In genomic region chr1:45011837-45012638, GRCh38 we compare ENCODE assay signal across 1 cellular context.
TF ChIP-seq lines count a peak whose summit lies in the region.

Gene UROD, plus strand, starts transcription at chr1:45012254. Its CDS starts 12 bp downstream, at chr1:45012266.

TF ChIP-seq in GM12878, 131 proteins besides CTCF, POLR2A, EP300 and RAD21 (continued from another document and continues in another):
- TF ChIP-seq IRF5 (IDR thresholded peaks at IDR 0.05; ENCODE audit: borderline replicate concordance) (peak; percentile 71), CHD2 (IDR thresholded peaks at IDR 0.05; ENCODE audit: borderline replicate concordance, low read depth, low read length) (peak; percentile 76; the same call in 1 of the 2 replicates), NFIC (IDR thresholded peaks at IDR 0.05; ENCODE audit: low read depth, low read length) (0 out of 2 replicates have a peak, but pooled peaks have one; percentile 21), JUND (IDR thresholded peaks at IDR 0.05; ENCODE audit: low read depth, low read length) (no peak), SIX5 (IDR thresholded peaks at IDR 0.05; ENCODE audit: low read depth, low read length, severe bottlenecking) (peak; percentile 57), BCL11A (IDR thresholded peaks at IDR 0.05; ENCODE audit: low read depth, low read length) (no peak), SRF (IDR thresholded peaks at IDR 0.05; ENCODE audit: low read depth in 2 of 2, low read length in 2 of 2) (0 out of 4 replicates have a peak, but pooled peaks of 1 of the 2 experiments have one; percentile 74), DPF2 (IDR thresholded peaks at IDR 0.05) (no peak), FOXM1 (IDR thresholded peaks at IDR 0.05; ENCODE audit: low read depth, low read length) (no peak), BMI1 (IDR thresholded peaks at IDR 0.05; ENCODE audit: borderline replicate concordance) (no peak), ZBED1 (IDR thresholded peaks at IDR 0.05; ENCODE audit: borderline replicate concordance) (0 out of 2 replicates have a peak, but pooled peaks have one; percentile 22), RB1 (IDR thresholded peaks at IDR 0.05; ENCODE audit: borderline replicate concordance) (no peak), ZBTB4 (CRISPR knock-in tag; IDR thresholded peaks at IDR 0.05) (no peak), E4F1 (IDR thresholded peaks at IDR 0.05; ENCODE audit: borderline replicate concordance, partially characterized antibody) (peak; percentile 54), RELA (IDR thresholded peaks at IDR 0.05; ENCODE audit: borderline replicate concordance, partially characterized antibody) (peak; percentile 39), ELK1 (IDR thresholded peaks at IDR 0.05; ENCODE audit: low read depth, low read length) (peak; percentile 36; the same call in 1 of the 2 replicates), MEF2A (IDR thresholded peaks at IDR 0.05; ENCODE audit: insufficient read depth, low read depth, low read length) (no peak), ZNF687 (IDR thresholded peaks at IDR 0.05) (no peak), NR2C2 (IDR thresholded peaks at IDR 0.05; ENCODE audit: borderline replicate concordance, control insufficient read depth, insufficient read length, low read depth) (no peak), IKZF2 (IDR thresholded peaks at IDR 0.05) (0 out of 4 replicates have a peak, but pooled peaks of 1 of the 2 experiments have one; percentile 9), RELB (IDR thresholded peaks at IDR 0.05; ENCODE audit: low read depth) (peak; percentile 99), PAX8 (IDR thresholded peaks at IDR 0.05) (no peak), TBL1XR1 (IDR thresholded peaks at IDR 0.05; ENCODE audit: low read depth, low read length) (0 out of 2 replicates have a peak, but pooled peaks have one; percentile 48), HSF1 (IDR thresholded peaks at IDR 0.05; ENCODE audit: low read depth, low read length) (no peak; the same call in 1 of the 2 replicates), RFX5 (IDR thresholded peaks at IDR 0.05; ENCODE audit: low read depth, low read length) (no peak), TCF12 (IDR thresholded peaks at IDR 0.05; ENCODE audit: low read depth, low read length) (0 out of 2 replicates have a peak, but pooled peaks have one; percentile 15), MYC (IDR thresholded peaks at IDR 0.05; ENCODE audit: insufficient read depth, insufficient read length, insufficient replicate concordance, low read length, severe bottlenecking) (no peak), GATAD2B (conservative IDR thresholded peaks at IDR 0.05; ENCODE audit: low read depth) (no peak), ZZZ3 (IDR thresholded peaks at IDR 0.05; ENCODE audit: control insufficient read depth, insufficient read length, low read depth) (no peak), ZNF592 (IDR thresholded peaks at IDR 0.05) (no peak), MTA2 (IDR thresholded peaks at IDR 0.05; ENCODE audit: low read depth) (no peak), EGR1 (IDR thresholded peaks at IDR 0.05; ENCODE audit: borderline replicate concordance in 1 of 2, low read depth in 2 of 2, low read length in 2 of 2) (0 out of 3 replicates have a peak, but pooled peaks of 1 of the 2 experiments have one; percentile 15), HDGF (IDR thresholded peaks at IDR 0.05) (no peak), ESRRA (IDR thresholded peaks at IDR 0.05; ENCODE audit: low read length) (no peak), SIN3A (IDR thresholded peaks at IDR 0.05; ENCODE audit: low read depth, low read length) (peak; percentile 98), RBBP5 (conservative IDR thresholded peaks at IDR 0.05) (no peak), BHLHE40 (IDR thresholded peaks at IDR 0.05; ENCODE audit: borderline replicate concordance in 1 of 2, low read depth in 2 of 2, low read length in 1 of 2) (peak in 1 of 2 experiments; percentile 24; a peak in 1 of 4 replicates), GABPA (IDR thresholded peaks at IDR 0.05; ENCODE audit: low read depth) (no peak), BACH1 (IDR thresholded peaks at IDR 0.05; ENCODE audit: borderline replicate concordance) (0 out of 2 replicates have a peak, but pooled peaks have one; percentile 42), STAT1 (conservative IDR thresholded peaks at IDR 0.05) (no peak)
